ENCODE assay signal across 2 cellular contexts in genomic region chr3:58163234-58163633, GRCh38.
TF ChIP-seq lines count a peak whose summit lies in the region.

No MANE protein-coding gene starts in this region.

TF ChIP-seq in liver, 16 proteins besides CTCF, POLR2A, EP300 and RAD21:
- TF ChIP-seq HNF4A (conservative IDR thresholded peaks at IDR 0.05) (no peak), NR2F2 (IDR thresholded peaks at IDR 0.05) (peak; percentile 49), FOXA2 (IDR thresholded peaks at IDR 0.05) (no peak), RXRA (IDR thresholded peaks at IDR 0.05) (peak in 1 of 2 donors; percentile 18), GABPA (IDR thresholded peaks at IDR 0.05 in 1 of 2, conservative IDR thresholded peaks at IDR 0.05 in 1 of 2) (no peak)

TF ChIP-seq in HepG2, 621 proteins besides CTCF, POLR2A, EP300 and RAD21:
- no peak for TF ChIP-seq SMARCC2 (IDR thresholded peaks at IDR 0.05)
